Comparison of ENCODE assay signal across 8 cellular contexts in genomic region chr6:53359088-53359842, GRCh38. TPM values are rescaled to one million over a fixed set of nuclear protein-coding genes. Genes with fewer than 3 reads are reported as not detected.
DNase-seq lines count a peak whose midpoint lies in the region; ATAC-seq and TF ChIP-seq lines count a peak whose summit lies in the region.

No MANE protein-coding gene starts in this region.

- peak; percentile 70 to 87 (median 79) for TF ChIP-seq POLR2A in spleen (IDR thresholded peaks at IDR 0.05)

- peak in 4 of 11 experiments; percentile 19 to 38 (median 23) for TF ChIP-seq CTCF in spleen (IDR thresholded peaks at IDR 0.05 in 8 of 11, conservative IDR thresholded peaks at IDR 0.05 in 3 of 11)

- H3K27ac ChIP-seq in spleen, result peak overlapping the region; percentile 91 to 98 (median 94)

- peak; percentile 99 for DNase-seq in AG08396 (ENCODE audit: low spot score)
- DNase-seq in NCI-H2227 treated with DMSO at 0.1 percent for 48 hours (lab: John Stamatoyannopoulos, UW), result peak; percentile 79
- peak; percentile 73 to 86 (median 78) for DNase-seq in activated CD4-positive, CD25-positive, alpha-beta regulatory T cell (lab: John Stamatoyannopoulos, UW)
- peak; percentile 90 for DNase-seq in central memory CD4-positive, alpha-beta T cell
- DNase-seq in iris pigment epithelial cell (ENCODE audit: low read depth), result peak; percentile 97
- DNase-seq in spleen, result peak; percentile 99

- peak overlapping the region; percentile 38 to 72 (median 54) for H3K4me3 ChIP-seq in spleen

- no peaks in the 10 kb centered on the region for H3K9me3 ChIP-seq in spleen

- no peaks in the 10 kb centered on the region for H3K27me3 ChIP-seq in spleen (replicated peaks in 1 of 7)

- H3K36me3 ChIP-seq in spleen, result no peaks in the 10 kb centered on the region

- 0 to 1% (median 1%) methylated on average over 39 to 74 of the region's 74 CpGs for WGBS in spleen, 5 donors

- intact Hi-C loops in spleen (cut with DNase I; ENCODE audit: low total_unique reads), result no loop called here

- H3K4me1 ChIP-seq in spleen, result peaks cover 11 to 55% (median 41%) of the 10 kb centered on the region in 6 donors

- ATAC-seq in GM18907 (IDR thresholded peaks at IDR 0.05; ENCODE audit: unreplicated experiment) (peak; percentile 96), HG03135 (IDR thresholded peaks at IDR 0.05; ENCODE audit: unreplicated experiment) (peak; percentile 91)

RNA-seq across cellular contexts. Expression of gene ELOVL5, which starts 10.5 kb away (rescaled TPM):
- 100 to 1,000 TPM in 2 of 7 donors, 10 to 100 TPM in 5; 89.3 to 113 (median 93.9) TPM for total RNA-seq in spleen
- 10 to 100 TPM; 48.8 to 65.8 (median 56.6) TPM for polyA plus RNA-seq in spleen

Comparison
In these comparisons a context has a peak if more than half of its experiments do, and no peak if none do; other contexts are left out.
1. Peak in every context shown above with its lines: DNase-seq, ATAC-seq, H3K4me3 ChIP-seq and H3K27ac ChIP-seq.